ENCODE assay signal across 9 cellular contexts in the genomic region with DNA sequence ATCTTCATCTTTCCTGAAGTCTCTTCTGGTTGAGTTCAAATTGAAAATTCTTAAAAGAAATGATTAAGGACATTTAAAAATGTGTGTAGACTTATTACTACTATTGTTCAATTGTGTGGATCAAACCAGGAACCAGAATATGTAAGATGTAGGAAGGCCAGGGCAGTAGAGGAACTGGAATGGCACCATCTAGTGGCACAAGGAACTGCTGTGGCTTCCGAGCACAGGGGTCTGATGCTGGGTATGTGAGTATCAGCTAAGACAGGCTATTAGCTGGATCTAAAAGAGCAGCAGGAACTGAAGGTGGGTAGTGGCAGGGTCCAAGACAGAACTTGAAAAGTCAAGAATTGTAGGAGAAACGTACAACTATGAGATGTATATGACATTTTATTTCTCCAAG.
DNase-seq lines count a peak whose midpoint lies in the region; ATAC-seq, FAIRE-seq and TF ChIP-seq lines count a peak whose summit lies in the region.
"Had no signal": no experiment of that assay in that cellular context is flagged by ENCODE, and none has a peak within 500 bp of the region (broad histone marks: within the 10 kb centered on the region; RNA-seq: fewer than 3 reads in every experiment).

No MANE protein-coding gene starts in this region.

- no peak overlapping the region for H3K4me3 ChIP-seq in MG63
- no peak overlapping the region for H3K4me3 ChIP-seq in K562
- H3K4me3 ChIP-seq: SJCRH30 had no signal

- ATAC-seq in GM21576 (IDR thresholded peaks at IDR 0.05; ENCODE audit: unreplicated experiment) (peak; percentile 69), K562 (peak; percentile 51; the same call in 1 of the 3 replicates)

- H3K36me3 ChIP-seq in MG63, result no peaks in the 10 kb centered on the region
- H3K36me3 ChIP-seq in K562 (ENCODE audit: control insufficient read depth, insufficient read depth, low read length), result no peaks in the 10 kb centered on the region
- H3K36me3 ChIP-seq: SJCRH30 had no signal

- WGBS in K562 (ENCODE audit: insufficient coverage, low coverage, missing lambda C conversion rate), result 0% methylated on average over 2 of the region's 2 CpGs

- BruUV-seq in K562 (replicated peaks; lab: Mats Ljungman, UMichigan), result no TSS peak

- no peaks in the 10 kb centered on the region for H3K36me3 Mint-ChIP-seq in neural crest cell (ENCODE audit: low read depth)

- H3K9me3 Mint-ChIP-seq in neural crest cell, result peaks cover 2% of the 10 kb centered on the region

- in situ Hi-C loops in K562 (cut with MboI), result loop anchor here (25.0 kb wide), 1 partner anchor 1065 kb away; no protein-coding TSS in a partner anchor

- H3K27ac ChIP-seq in K562 (ENCODE audit: extremely low read depth, low read depth, low read length), result no peak overlapping the region
- H3K27ac ChIP-seq: SJCRH30 had no signal

- no peaks in the 10 kb centered on the region for H3K4me1 ChIP-seq in K562 (replicated peaks in 1 of 2; ENCODE audit: control insufficient read depth in 2 of 2, insufficient read depth in 2 of 2, low read length in 2 of 2)
- H3K4me1 ChIP-seq: SJCRH30 had no signal

- H3K9ac ChIP-seq in K562 (ENCODE audit: insufficient read depth in 1 of 2, low read depth in 2 of 2, low read length in 2 of 2), result no peak overlapping the region

- TF ChIP-seq CTCF in K562 (IDR thresholded peaks at IDR 0.05 in 2 of 3, conservative IDR thresholded peaks at IDR 0.05 in 1 of 3; ENCODE audit: insufficient read depth in 2 of 3, low read depth in 1 of 3, low read length in 3 of 3) (peak in 1 of 3 experiments; percentile 25; a peak in 1 of 6 replicates), neural crest cell (conservative IDR thresholded peaks at IDR 0.05) (peak; percentile 41)

- H3K4me2 ChIP-seq in K562 (ENCODE audit: insufficient read depth, low read length), result no peak overlapping the region

- DNase-seq in ELF-1 (ENCODE audit: low read depth, low spot score), result peak; percentile 65
- DNase-seq in MG63, result peak; percentile 3
- DNase-seq in K562 (ENCODE audit: extremely low read depth in 1 of 4, low spot score in 3 of 4), result peak; percentile 7 to 11 (median 8)
- DNase-seq in neural crest cell (ENCODE audit: low read depth, low spot score), result no peak
- DNase-seq in GDM1 (lab: John Stamatoyannopoulos, UW), result no peak
- no peak for DNase-seq in stimulated activated naive CD4-positive, alpha-beta T cell (lab: John Stamatoyannopoulos, UW)
- DNase-seq in NCI-H1105 treated with DMSO at 0.1 percent for 48 hours (lab: John Stamatoyannopoulos, UW), result no peak

- no peaks in the 10 kb centered on the region for H3K4me1 Mint-ChIP-seq in neural crest cell

- no peak for FAIRE-seq in K562 (lab: Jason Lieb, UNC)

- no peak for TF ChIP-seq POLR2A in K562 (conservative IDR thresholded peaks at IDR 0.05)

- H2AFZ ChIP-seq in K562 (ENCODE audit: low read depth, low read length), result no peak overlapping the region

- H3K9me3 ChIP-seq in MG63 (no peaks in the 10 kb centered on the region), K562 (replicated peaks; ENCODE audit: control insufficient read depth, insufficient read depth, low read depth, low read length) (no peaks in the 10 kb centered on the region)
- H3K9me3 ChIP-seq: SJCRH30 had no signal

- no peak overlapping the region for H3K27ac Mint-ChIP-seq in neural crest cell (ENCODE audit: unreplicated experiment)

- no peak overlapping the region for H3K4me3 Mint-ChIP-seq in neural crest cell

- H3K79me2 ChIP-seq in K562 (ENCODE audit: control insufficient read depth, insufficient read depth, low read length), result no peaks in the 10 kb centered on the region

- no peaks in the 10 kb centered on the region for H3K9me1 ChIP-seq in K562 (ENCODE audit: control insufficient read depth, insufficient read depth, low read length)

- no peaks in the 10 kb centered on the region for H4K20me1 ChIP-seq in K562 (replicated peaks; ENCODE audit: control insufficient read depth, insufficient read depth, low read length)

- intact Hi-C loops in K562 (cut with micrococcal nuclease), result no loop called here

- peak in 1 of 2 experiments; percentile 30; a peak in 2 of 4 replicates for TF ChIP-seq RAD21 in K562 (CRISPR knock-in tag; conservative IDR thresholded peaks at IDR 0.05 in 1 of 2, IDR thresholded peaks at IDR 0.05 in 1 of 2)

- POLR2A ChIA-PET in K562 (lab: Yijun Ruan, JAX), result no interaction called here

- H3K27me3 ChIP-seq in MG63 (no peaks in the 10 kb centered on the region), K562 (ENCODE audit: control insufficient read depth in 2 of 2, insufficient read depth in 2 of 2, low read length in 2 of 2) (no peaks in the 10 kb centered on the region)
- H3K27me3 ChIP-seq: SJCRH30 had no signal

- H3K27me3 Mint-ChIP-seq in neural crest cell (ENCODE audit: low read depth), result no peaks in the 10 kb centered on the region

- TF ChIP-seq EP300 in K562 (IDR thresholded peaks at IDR 0.05; ENCODE audit: low read length), result no peak

- CTCF ChIA-PET in K562 (lab: Yijun Ruan, JAX; ENCODE audit: low intra/inter-chr PET ratio), result no interaction called here

TF ChIP-seq in K562, 482 proteins besides CTCF, POLR2A, EP300 and RAD21:
- TF ChIP-seq ZZZ3 (IDR thresholded peaks at IDR 0.05), result no peak
- TF ChIP-seq THRAP3 (IDR thresholded peaks at IDR 0.05; ENCODE audit: borderline replicate concordance), result no peak
- no peak for TF ChIP-seq MAFF (IDR thresholded peaks at IDR 0.05; ENCODE audit: low read length)

Comparison
In these comparisons a context has a peak if more than half of its experiments do, and no peak if none do; other contexts are left out.
1. DNase-seq: peak in ELF-1 (single experiment), MG63 (single experiment) and K562 (4 of 4); none in neural crest cell (single experiment), GDM1 (single experiment), stimulated activated naive CD4-positive, alpha-beta T cell (0 of 6) and NCI-H1105 treated with DMSO at 0.1 percent for 48 hours (single experiment).